ENCODE assay signal across 29 cellular contexts in the genomic region with DNA sequence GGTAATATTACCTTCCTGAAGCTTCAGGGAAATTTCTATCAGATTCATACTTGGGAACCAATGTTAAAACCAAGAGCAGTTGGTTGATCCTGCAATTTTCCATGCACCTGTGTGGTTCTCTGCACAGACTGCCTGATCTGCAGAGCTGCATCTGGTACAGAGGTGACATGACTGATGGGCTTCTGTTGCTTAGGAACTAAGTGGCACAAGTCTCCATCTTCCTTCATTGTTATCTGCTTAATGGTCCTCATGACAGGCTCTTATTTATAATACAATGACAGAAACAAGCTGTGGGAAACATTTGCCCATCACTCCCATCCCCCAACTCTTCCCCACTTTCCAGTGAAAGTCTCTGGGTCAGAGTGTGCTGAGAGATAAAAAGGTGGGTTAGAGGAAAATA.
"Had no signal": no experiment of that assay in that cellular context is flagged by ENCODE, and none has a peak within 500 bp of the region (broad histone marks: within the 10 kb centered on the region; RNA-seq: fewer than 3 reads in every experiment).

No MANE protein-coding gene starts in this region.

- H3K27ac ChIP-seq: breast epithelium, gastroesophageal sphincter, neural progenitor cell, right atrium auricular region, thyroid gland, upper lobe of left lung, vagina, WERI-Rb-1 had no signal

- H3K4me1 ChIP-seq: breast epithelium, gastroesophageal sphincter, right atrium auricular region, thyroid gland, upper lobe of left lung, vagina had no signal

- H3K27me3 Mint-ChIP-seq: activated CD4-positive, alpha-beta memory T cell treated with anti-CD3 and anti-CD28 coated beads for 36 hours; activated naive CD4-positive, alpha-beta T cell treated with anti-CD3 and anti-CD28 coated beads, Interleukin-2, amount 50 U/mL, for 24 hours; activated T-helper 17 cell treated with anti-CD3 and anti-CD28 coated beads, Interleukin-2, amount 50 U/mL, for 72 hours; memory B cell; naive thymus-derived CD8-positive, alpha-beta T cell; stimulated activated memory B cell treated with anti-CD40 and anti-IgM and Interleukin-4, amounts not matched to agents 10 μg/mL and 1 μg/mL and 100 μg/mL, for 72 hours; stimulated activated naive CD8-positive, alpha-beta T cell treated with anti-CD3 and anti-CD28 coated beads, Interleukin-15, amount 100 ng/mL, for 72 hours had no signal

- H3K36me3 ChIP-seq: breast epithelium, gastroesophageal sphincter, neural progenitor cell, right atrium auricular region, thyroid gland, upper lobe of left lung, vagina, WERI-Rb-1 had no signal

- H3K9me3 ChIP-seq: right atrium auricular region, thyroid gland, upper lobe of left lung, vagina had no signal

- H3K27me3 ChIP-seq: breast epithelium, gastroesophageal sphincter, neural progenitor cell, right atrium auricular region, thyroid gland, upper lobe of left lung, vagina had no signal

- ATAC-seq: activated CD4-positive, CD25-positive, alpha-beta regulatory T cell treated with anti-CD3 and anti-CD28 coated beads, Interleukin-2, amount 50 U/mL, for 24 hours; activated T-helper 17 cell treated with anti-CD3 and anti-CD28 coated beads, Interleukin-2, amount 50 U/mL, for 72 hours; gastroesophageal sphincter; left cardiac atrium; naive thymus-derived CD8-positive, alpha-beta T cell; stimulated activated memory B cell treated with anti-CD40 and anti-IgM and Interleukin-4, amounts not matched to agents 10 μg/mL and 1 μg/mL and 100 μg/mL, for 72 hours; stimulated activated naive CD8-positive, alpha-beta T cell treated with anti-CD3 and anti-CD28 coated beads, Interleukin-15, amount 100 ng/mL, for 72 hours had no signal

- H3K4me3 ChIP-seq: breast epithelium, gastroesophageal sphincter, neural progenitor cell, right atrium auricular region, smooth muscle cell, thyroid gland, upper lobe of left lung, vagina had no signal

- H3K36me3 Mint-ChIP-seq: activated CD4-positive, alpha-beta memory T cell treated with anti-CD3 and anti-CD28 coated beads for 36 hours; activated naive CD4-positive, alpha-beta T cell treated with anti-CD3 and anti-CD28 coated beads, Interleukin-2, amount 50 U/mL, for 24 hours; memory B cell; naive thymus-derived CD8-positive, alpha-beta T cell; neural progenitor cell; stimulated activated memory B cell treated with anti-CD40 and anti-IgM and Interleukin-4, amounts not matched to agents 10 μg/mL and 1 μg/mL and 100 μg/mL, for 72 hours had no signal

- H3K9me3 Mint-ChIP-seq: activated T-helper 17 cell treated with anti-CD3 and anti-CD28 coated beads, Interleukin-2, amount 50 U/mL, for 72 hours had no signal

- H3K4me3 Mint-ChIP-seq: activated CD4-positive, alpha-beta memory T cell treated with anti-CD3 and anti-CD28 coated beads for 36 hours; activated naive CD4-positive, alpha-beta T cell treated with anti-CD3 and anti-CD28 coated beads, Interleukin-2, amount 50 U/mL, for 24 hours; activated T-helper 17 cell treated with anti-CD3 and anti-CD28 coated beads, Interleukin-2, amount 50 U/mL, for 72 hours; memory B cell; naive thymus-derived CD8-positive, alpha-beta T cell; neural progenitor cell; stimulated activated memory B cell treated with anti-CD40 and anti-IgM and Interleukin-4, amounts not matched to agents 10 μg/mL and 1 μg/mL and 100 μg/mL, for 72 hours; stimulated activated naive CD8-positive, alpha-beta T cell treated with anti-CD3 and anti-CD28 coated beads, Interleukin-15, amount 100 ng/mL, for 72 hours had no signal

- H3K27ac Mint-ChIP-seq: activated CD4-positive, alpha-beta memory T cell treated with anti-CD3 and anti-CD28 coated beads for 36 hours; activated naive CD4-positive, alpha-beta T cell treated with anti-CD3 and anti-CD28 coated beads, Interleukin-2, amount 50 U/mL, for 24 hours; activated T-helper 17 cell treated with anti-CD3 and anti-CD28 coated beads, Interleukin-2, amount 50 U/mL, for 72 hours; memory B cell; naive thymus-derived CD8-positive, alpha-beta T cell; neural progenitor cell; stimulated activated memory B cell treated with anti-CD40 and anti-IgM and Interleukin-4, amounts not matched to agents 10 μg/mL and 1 μg/mL and 100 μg/mL, for 72 hours; stimulated activated naive CD8-positive, alpha-beta T cell treated with anti-CD3 and anti-CD28 coated beads, Interleukin-15, amount 100 ng/mL, for 72 hours had no signal

- H3K4me1 Mint-ChIP-seq: activated naive CD4-positive, alpha-beta T cell treated with anti-CD3 and anti-CD28 coated beads, Interleukin-2, amount 50 U/mL, for 24 hours; activated T-helper 17 cell treated with anti-CD3 and anti-CD28 coated beads, Interleukin-2, amount 50 U/mL, for 72 hours; memory B cell; naive thymus-derived CD8-positive, alpha-beta T cell; neural progenitor cell; stimulated activated memory B cell treated with anti-CD40 and anti-IgM and Interleukin-4, amounts not matched to agents 10 μg/mL and 1 μg/mL and 100 μg/mL, for 72 hours; stimulated activated naive CD8-positive, alpha-beta T cell treated with anti-CD3 and anti-CD28 coated beads, Interleukin-15, amount 100 ng/mL, for 72 hours had no signal

- DNase-seq: activated CD4-positive, alpha-beta memory T cell treated with anti-CD3 and anti-CD28 coated beads for 36 hours; activated CD4-positive, alpha-beta T cell treated with anti-CD3 and anti-CD28 coated beads for 48 hours; activated CD8-positive, alpha-beta memory T cell treated with anti-CD3 and anti-CD28 coated beads, Interleukin-2, amount 50 U/mL, for 4 hours; activated T-cell treated with anti-CD3 and anti-CD28 coated beads, Interleukin-2, amount 50 U/mL, for 1 hour; central memory CD4-positive, alpha-beta T cell; head of caudate nucleus; hippocampal formation; left cardiac atrium; naive thymus-derived CD8-positive, alpha-beta T cell; occipital lobe; stimulated activated CD4-positive, alpha-beta T cell treated with anti-CD3 and anti-CD28 coated beads, Interleukin-1b, Interleukin-23, amount 100 ng/mL, for 48 hours; stimulated activated CD4-positive, alpha-beta T cell treated with anti-CD3 and anti-CD28 coated beads, Interleukin-4, amount 100 ng/mL, for 4 hours; stimulated activated CD8-positive, alpha-beta memory T cell treated with anti-CD3 and anti-CD28 coated beads, Interleukin-4, amount 100 ng/mL, for 48 hours; stimulated activated naive CD8-positive, alpha-beta T cell treated with anti-CD3 and anti-CD28 coated beads, Interleukin-15, amount 100 ng/mL, for 72 hours; T1000; thyroid gland; upper lobe of left lung; WERI-Rb-1 had no signal
